In genomic region chr11:2690261-2690575, GRCh38 we compare ENCODE assay signal across 17 cellular contexts. TPM values are rescaled to one million over a fixed set of nuclear protein-coding genes. Genes with fewer than 3 reads are reported as not detected.
A peak's percentile ranks its signal among the peaks of the same experiment; 100 is the strongest.
DNase-seq lines count a peak whose midpoint lies in the region; TF ChIP-seq lines count a peak whose summit lies in the region.
"Had no signal": no experiment of that assay in that cellular context is flagged by ENCODE, and none has a peak within 500 bp of the region (broad histone marks: within the 10 kb centered on the region; RNA-seq: fewer than 3 reads in every experiment).

No MANE protein-coding gene starts in this region.

- DNase-seq in Karpas-422 (no peak), Peyer's patch (peak in 2 of 3 donors; percentile 24 to 34), glutamatergic neuron (no peak), sigmoid colon (peak; percentile 41), SK-N-DZ (ENCODE audit: low spot score) (no peak), NCI-H2227 treated with DMSO at 0.1 percent for 48 hours (lab: John Stamatoyannopoulos, UW) (no peak), NCI-H510A (lab: John Stamatoyannopoulos, UW) (no peak)
- DNase-seq: activated CD4-positive, alpha-beta memory T cell treated with anti-CD3 and anti-CD28 coated beads, Interleukin-2, amount 10 ng/mL, durations not matched to agents 7 days and 5 days; activated gamma-delta T cell treated with Interleukin-2 at 50 U/mL for 16 hours; activated naive CD8-positive, alpha-beta T cell treated with anti-CD3 and anti-CD28 coated beads, Interleukin-2, amount 50 U/mL, for 24 hours; NCI-H1694 treated with DMSO at 0.1 percent for 48 hours; NCI-H69; stimulated activated CD4-positive, alpha-beta T cell treated with anti-CD3 and anti-CD28 coated beads, Interleukin-4, amount 100 ng/mL, for 24 hours had no signal

- peaks cover 8% of the 10 kb centered on the region for H3K27me3 Mint-ChIP-seq in glutamatergic neuron (ENCODE audit: unreplicated experiment)
- H3K27me3 Mint-ChIP-seq: activated CD4-positive, alpha-beta memory T cell treated with anti-CD3 and anti-CD28 coated beads, Interleukin-2, amount 10 ng/mL, durations not matched to agents 7 days and 5 days; activated naive CD8-positive, alpha-beta T cell treated with anti-CD3 and anti-CD28 coated beads, Interleukin-2, amount 50 U/mL, for 24 hours had no signal

- H3K9me2 ChIP-seq in Karpas-422 (replicated peaks; ENCODE audit: insufficient read depth, low read length), result no peaks in the 10 kb centered on the region

- TF ChIP-seq POLR2A in Peyer's patch (IDR thresholded peaks at IDR 0.05) (no peak), sigmoid colon (IDR thresholded peaks at IDR 0.05) (no peak)

- no peak overlapping the region for H3K4me3 ChIP-seq in Karpas-422 (ENCODE audit: low read length)
- no peak overlapping the region for H3K4me3 ChIP-seq in Peyer's patch
- no peak overlapping the region for H3K4me3 ChIP-seq in sigmoid colon
- H3K4me3 ChIP-seq: HAP-1, pancreas, SJSA1 had no signal

- H3K27me3 ChIP-seq in Karpas-422 (ENCODE audit: low read length) (no peaks in the 10 kb centered on the region), Peyer's patch (no peaks in the 10 kb centered on the region), sigmoid colon (no peaks in the 10 kb centered on the region)
- H3K27me3 ChIP-seq: pancreas, SJSA1 had no signal

- no peak for TF ChIP-seq EP300 in sigmoid colon (IDR thresholded peaks at IDR 0.05)

- H3K4me1 ChIP-seq in Karpas-422 (ENCODE audit: low read length), result peaks cover 69% of the 10 kb centered on the region
- peaks cover 0 to 43% (median 4%) of the 10 kb centered on the region in 4 donors for H3K4me1 ChIP-seq in Peyer's patch
- peaks cover 0 to 63% (median 35%) of the 10 kb centered on the region in 4 donors for H3K4me1 ChIP-seq in sigmoid colon
- H3K4me1 ChIP-seq: HAP-1, SJSA1 had no signal

- H3K9ac ChIP-seq in Karpas-422 (ENCODE audit: low read length), result no peak overlapping the region

- intact Hi-C loops in sigmoid colon (cut with DNase I), result no loop called here

- H3K27ac ChIP-seq in Karpas-422 (ENCODE audit: low read length) (peak overlapping the region; percentile 53), Peyer's patch (peak overlapping the region in 1 of 4 donors; percentile 72), sigmoid colon (no peak overlapping the region)
- H3K27ac ChIP-seq: pancreas, SJSA1 had no signal

- H3K9me3 Mint-ChIP-seq in glutamatergic neuron (ENCODE audit: unreplicated experiment), result peaks cover 6% of the 10 kb centered on the region
- H3K9me3 Mint-ChIP-seq: activated CD4-positive, alpha-beta memory T cell treated with anti-CD3 and anti-CD28 coated beads, Interleukin-2, amount 10 ng/mL, durations not matched to agents 7 days and 5 days; activated naive CD8-positive, alpha-beta T cell treated with anti-CD3 and anti-CD28 coated beads, Interleukin-2, amount 50 U/mL, for 24 hours; stimulated activated effector memory CD8-positive, alpha-beta T cell treated with anti-CD3 and anti-CD28 coated beads, Interleukin-12 subunit alpha, Interleukin-12 subunit beta, amount 100 ng/mL, for 72 hours had no signal

- H3K79me2 ChIP-seq in Karpas-422 (ENCODE audit: low read length), result peaks cover 81% of the 10 kb centered on the region

- no peak overlapping the region for H2AFZ ChIP-seq in Karpas-422 (ENCODE audit: low read length)

- TF ChIP-seq CTCF in Peyer's patch (IDR thresholded peaks at IDR 0.05) (no peak), glutamatergic neuron (IDR thresholded peaks at IDR 0.05; ENCODE audit: partially characterized antibody, unreplicated experiment) (no peak), sigmoid colon (IDR thresholded peaks at IDR 0.05) (no peak)

- peak overlapping the region; percentile 64 for H3K4me3 Mint-ChIP-seq in glutamatergic neuron (ENCODE audit: unreplicated experiment)
- H3K4me3 Mint-ChIP-seq: activated CD4-positive, alpha-beta memory T cell treated with anti-CD3 and anti-CD28 coated beads, Interleukin-2, amount 10 ng/mL, durations not matched to agents 7 days and 5 days; activated naive CD8-positive, alpha-beta T cell treated with anti-CD3 and anti-CD28 coated beads, Interleukin-2, amount 50 U/mL, for 24 hours; stimulated activated effector memory CD8-positive, alpha-beta T cell treated with anti-CD3 and anti-CD28 coated beads, Interleukin-12 subunit alpha, Interleukin-12 subunit beta, amount 100 ng/mL, for 72 hours had no signal

- no peaks in the 10 kb centered on the region for H3K9me3 ChIP-seq in Karpas-422 (ENCODE audit: low read length)
- no peaks in the 10 kb centered on the region for H3K9me3 ChIP-seq in Peyer's patch
- H3K9me3 ChIP-seq in sigmoid colon, result no peaks in the 10 kb centered on the region
- H3K9me3 ChIP-seq: HAP-1, pancreas, SJSA1 had no signal

- peaks cover 41% of the 10 kb centered on the region for H3K4me1 Mint-ChIP-seq in glutamatergic neuron (ENCODE audit: low read depth, unreplicated experiment)
- H3K4me1 Mint-ChIP-seq: activated CD4-positive, alpha-beta memory T cell treated with anti-CD3 and anti-CD28 coated beads, Interleukin-2, amount 10 ng/mL, durations not matched to agents 7 days and 5 days; activated naive CD8-positive, alpha-beta T cell treated with anti-CD3 and anti-CD28 coated beads, Interleukin-2, amount 50 U/mL, for 24 hours had no signal

- peaks cover 54% of the 10 kb centered on the region; the same call in 1 of the 2 replicates for H4K20me1 ChIP-seq in Karpas-422 (ENCODE audit: insufficient read depth, low read depth, low read length)

- H3K36me3 ChIP-seq in Karpas-422 (ENCODE audit: insufficient read depth, low read length), result no peaks in the 10 kb centered on the region
- peaks cover 0 to 1% (median 0%) of the 10 kb centered on the region in 3 donors for H3K36me3 ChIP-seq in Peyer's patch
- H3K36me3 ChIP-seq in sigmoid colon, result no peaks in the 10 kb centered on the region
- H3K36me3 ChIP-seq: HAP-1, pancreas had no signal

- peak overlapping the region; percentile 32 for H3K4me2 ChIP-seq in Karpas-422 (ENCODE audit: low read depth, low read length, poor library complexity, severe bottlenecking)

- no peaks in the 10 kb centered on the region for H3K36me3 Mint-ChIP-seq in glutamatergic neuron (ENCODE audit: unreplicated experiment)
- H3K36me3 Mint-ChIP-seq: stimulated activated effector memory CD8-positive, alpha-beta T cell treated with anti-CD3 and anti-CD28 coated beads, Interleukin-12 subunit alpha, Interleukin-12 subunit beta, amount 100 ng/mL, for 72 hours had no signal

- WGBS in sigmoid colon, 2 donors, result 84 to 90% methylated on average over 2 of the region's 2 CpGs

- H3K27ac Mint-ChIP-seq in glutamatergic neuron (ENCODE audit: unreplicated experiment), result peak overlapping the region; percentile 75
- H3K27ac Mint-ChIP-seq: activated CD4-positive, alpha-beta memory T cell treated with anti-CD3 and anti-CD28 coated beads, Interleukin-2, amount 10 ng/mL, durations not matched to agents 7 days and 5 days; activated naive CD8-positive, alpha-beta T cell treated with anti-CD3 and anti-CD28 coated beads, Interleukin-2, amount 50 U/mL, for 24 hours had no signal

RNA-seq across cellular contexts. Expression of gene KCNQ1OT1, which starts 9.6 kb away (rescaled TPM):
- total RNA-seq in Karpas-422 (2014; rRNA removed; shearing (Covaris generic); ENCODE audit: low replicate concordance), result 2.7 and 3.0 TPM in 2 replicates
- total RNA-seq in Peyer's patch (1 to 10 TPM; 3.2 to 6.2 (median 4.5) TPM), glutamatergic neuron (ENCODE audit: unreplicated experiment) (14.3 TPM), sigmoid colon (1 to 10 TPM in 3 of 4 donors, under 1 TPM in 1; 0.99 to 3.6 (median 1.4) TPM)
- polyA plus RNA-seq in sigmoid colon, result under 1 TPM; under 0.01 to 0.32 (median under 0.01) TPM
- 0.01 TPM in 2 replicates for polyA plus RNA-seq in SK-N-DZ (2014; cell fraction: cytosol; rRNA removed)
- 0.49 TPM in 2 replicates for polyA plus RNA-seq in SK-N-DZ (2014; cell fraction: nucleus; rRNA removed)

Comparison
In these comparisons a context has a peak if more than half of its experiments do, and no peak if none do; other contexts are left out.
1. DNase-seq: peak in Peyer's patch (2 of 3) and sigmoid colon (single experiment); none in Karpas-422 (single experiment), glutamatergic neuron (single experiment), SK-N-DZ (single experiment), NCI-H2227 treated with DMSO at 0.1 percent for 48 hours (single experiment) and NCI-H510A (single experiment).